1 cellular context compared by ENCODE assay signal in the genomic region with DNA sequence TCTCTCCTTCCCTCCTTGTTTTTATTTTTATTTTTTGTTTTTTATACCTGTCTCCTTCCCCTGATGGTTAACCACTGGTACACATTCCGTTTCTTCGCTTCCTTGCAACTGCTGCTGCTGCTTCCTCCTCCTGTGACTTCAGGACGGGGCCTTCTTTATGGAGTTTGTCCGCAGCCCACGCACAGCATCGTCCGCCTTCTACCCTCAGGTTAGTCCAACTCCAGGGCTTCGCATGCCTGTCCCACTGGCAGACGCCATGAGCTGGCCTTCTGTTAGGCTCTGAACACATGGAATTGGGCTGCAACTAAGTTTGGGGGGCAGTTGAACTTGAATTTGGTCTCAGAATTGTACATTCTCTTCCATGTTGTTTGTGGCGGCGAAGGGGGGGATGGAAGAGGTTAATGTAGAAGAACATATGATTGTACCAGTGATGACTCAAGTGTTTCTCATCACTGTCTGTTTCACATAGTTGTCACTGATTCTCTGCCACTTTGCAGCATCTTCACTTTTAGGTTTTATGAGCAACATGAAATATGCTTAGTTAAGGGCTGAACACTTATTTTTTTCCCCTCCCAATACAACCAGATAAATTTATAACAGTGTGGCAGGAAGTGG.
TF ChIP-seq lines count a peak whose summit lies in the region.

No MANE protein-coding gene starts in this region.

TF ChIP-seq in SK-N-SH treated with all-trans-retinoic acid at 6 μM for 48 hours, 23 proteins besides CTCF, POLR2A, EP300 and RAD21 (continued from another document):
- TF ChIP-seq, protein P1, sequence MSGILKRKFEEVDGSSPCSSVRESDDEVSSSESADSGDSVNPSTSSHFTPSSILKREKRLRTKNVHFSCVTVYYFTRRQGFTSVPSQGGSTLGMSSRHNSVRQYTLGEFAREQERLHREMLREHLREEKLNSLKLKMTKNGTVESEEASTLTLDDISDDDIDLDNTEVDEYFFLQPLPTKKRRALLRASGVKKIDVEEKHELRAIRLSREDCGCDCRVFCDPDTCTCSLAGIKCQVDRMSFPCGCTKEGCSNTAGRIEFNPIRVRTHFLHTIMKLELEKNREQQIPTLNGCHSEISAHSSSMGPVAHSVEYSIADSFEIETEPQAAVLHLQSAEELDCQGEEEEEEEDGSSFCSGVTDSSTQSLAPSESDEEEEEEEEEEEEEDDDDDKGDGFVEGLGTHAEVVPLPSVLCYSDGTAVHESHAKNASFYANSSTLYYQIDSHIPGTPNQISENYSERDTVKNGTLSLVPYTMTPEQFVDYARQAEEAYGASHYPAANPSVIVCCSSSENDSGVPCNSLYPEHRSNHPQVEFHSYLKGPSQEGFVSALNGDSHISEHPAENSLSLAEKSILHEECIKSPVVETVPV (CRISPR knock-in tag; IDR thresholded peaks at IDR 0.05), result no peak
- TF ChIP-seq TCF4 (CRISPR knock-in tag; IDR thresholded peaks at IDR 0.05; ENCODE audit: borderline replicate concordance), result no peak
- no peak for TF ChIP-seq SNAI2 (CRISPR knock-in tag; IDR thresholded peaks at IDR 0.05)
- no peak for TF ChIP-seq OSR1 (CRISPR knock-in tag; IDR thresholded peaks at IDR 0.05)
- no peak for TF ChIP-seq ZC3H10 (CRISPR knock-in tag; IDR thresholded peaks at IDR 0.05)
- TF ChIP-seq CSDC2 (CRISPR knock-in tag; IDR thresholded peaks at IDR 0.05), result no peak
- TF ChIP-seq, protein P2, sequence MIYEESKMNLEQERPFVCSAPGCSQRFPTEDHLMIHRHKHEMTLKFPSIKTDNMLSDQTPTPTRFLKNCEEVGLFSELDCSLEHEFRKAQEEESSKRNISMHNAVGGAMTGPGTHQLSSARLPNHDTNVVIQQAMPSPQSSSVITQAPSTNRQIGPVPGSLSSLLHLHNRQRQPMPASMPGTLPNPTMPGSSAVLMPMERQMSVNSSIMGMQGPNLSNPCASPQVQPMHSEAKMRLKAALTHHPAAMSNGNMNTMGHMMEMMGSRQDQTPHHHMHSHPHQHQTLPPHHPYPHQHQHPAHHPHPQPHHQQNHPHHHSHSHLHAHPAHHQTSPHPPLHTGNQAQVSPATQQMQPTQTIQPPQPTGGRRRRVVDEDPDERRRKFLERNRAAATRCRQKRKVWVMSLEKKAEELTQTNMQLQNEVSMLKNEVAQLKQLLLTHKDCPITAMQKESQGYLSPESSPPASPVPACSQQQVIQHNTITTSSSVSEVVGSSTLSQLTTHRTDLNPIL (CRISPR knock-in tag; IDR thresholded peaks at IDR 0.05; ENCODE audit: low read depth), result no peak
- no peak for TF ChIP-seq ISL1 (CRISPR knock-in tag; IDR thresholded peaks at IDR 0.05)
- no peak for TF ChIP-seq ZNF70 (CRISPR knock-in tag; IDR thresholded peaks at IDR 0.05)
